Comparison of ENCODE assay signal across 17 cellular contexts in genomic region chr4:7610062-7610670, GRCh38.
"Had no signal": no experiment of that assay in that cellular context is flagged by ENCODE, and none has a peak within 500 bp of the region (broad histone marks: within the 10 kb centered on the region; RNA-seq: fewer than 3 reads in every experiment).

No MANE protein-coding gene starts in this region.

- DNase-seq: cerebellar nuclear complex; effector memory CD8-positive, alpha-beta T cell; gastrocnemius medialis; left colon; mesendoderm; naive thymus-derived CD4-positive, alpha-beta T cell; nephron progenitor cell; sigmoid colon; small intestine; stimulated activated CD4-positive, alpha-beta T cell treated with anti-CD3 and anti-CD28 coated beads, Interleukin-2, amount 100 ng/mL, for 48 hours; tibial artery had no signal

- H3K27me3 Mint-ChIP-seq: stimulated activated naive CD8-positive, alpha-beta T cell treated with anti-CD3 and anti-CD28 coated beads, Interleukin-15, Interleukin-2, amounts not matched to agents 100 ng/mL and 50 ng/mL, for 24 hours had no signal

- ATAC-seq: effector memory CD8-positive, alpha-beta T cell; gastrocnemius medialis; left colon; naive thymus-derived CD4-positive, alpha-beta T cell had no signal

- H3K27me3 ChIP-seq: esophagus muscularis mucosa, neutrophil, right atrium auricular region, sigmoid colon had no signal

- H3K9me3 Mint-ChIP-seq: effector memory CD8-positive, alpha-beta T cell had no signal

- H3K27ac Mint-ChIP-seq: dendritic cell treated with granulocyte-macrophage colony-stimulating factor and Interleukin-4, amounts not matched to agents 40 ng/mL and 50 ng/mL, for 4 days; naive thymus-derived CD4-positive, alpha-beta T cell; nephron progenitor cell; stimulated activated naive CD8-positive, alpha-beta T cell treated with anti-CD3 and anti-CD28 coated beads, Interleukin-15, Interleukin-2, amounts not matched to agents 100 ng/mL and 50 ng/mL, for 24 hours had no signal

- H3K36me3 ChIP-seq: esophagus muscularis mucosa, gastrocnemius medialis, neutrophil, right atrium auricular region, sigmoid colon, tibial artery had no signal

- H3K4me3 Mint-ChIP-seq: dendritic cell treated with granulocyte-macrophage colony-stimulating factor and Interleukin-4, amounts not matched to agents 40 ng/mL and 50 ng/mL, for 4 days; effector memory CD8-positive, alpha-beta T cell; naive thymus-derived CD4-positive, alpha-beta T cell; nephron progenitor cell; stimulated activated naive CD8-positive, alpha-beta T cell treated with anti-CD3 and anti-CD28 coated beads, Interleukin-15, Interleukin-2, amounts not matched to agents 100 ng/mL and 50 ng/mL, for 24 hours had no signal

- H3K9me3 ChIP-seq: gastrocnemius medialis, neutrophil, right atrium auricular region, sigmoid colon, tibial artery had no signal

- H3K27ac ChIP-seq: epithelial cell of prostate, esophagus muscularis mucosa, gastrocnemius medialis, neutrophil, right atrium auricular region, sigmoid colon, tibial artery had no signal

- H3K36me3 Mint-ChIP-seq: naive thymus-derived CD4-positive, alpha-beta T cell had no signal

- H3K4me3 ChIP-seq: esophagus muscularis mucosa, gastrocnemius medialis, right atrium auricular region, sigmoid colon, tibial artery had no signal

- H3K4me1 ChIP-seq: esophagus muscularis mucosa, gastrocnemius medialis, right atrium auricular region, tibial artery had no signal
